In genomic region chr16:21720533-21720932, GRCh38 we compare ENCODE assay signal across 18 cellular contexts. TPM values are rescaled to one million over a fixed set of nuclear protein-coding genes. Genes with fewer than 3 reads are reported as not detected.
DNase-seq lines count a peak whose midpoint lies in the region; ATAC-seq, FAIRE-seq and TF ChIP-seq lines count a peak whose summit lies in the region.
"Had no signal": no experiment of that assay in that cellular context is flagged by ENCODE, and none has a peak within 500 bp of the region (broad histone marks: within the 10 kb centered on the region; RNA-seq: fewer than 3 reads in every experiment).

No MANE protein-coding gene starts in this region.

- H3K4me1 ChIP-seq in HEK293 (ENCODE audit: control insufficient read depth, insufficient read depth, low read length) (no peaks in the 10 kb centered on the region), OCI-LY3 (ENCODE audit: low read length) (peaks cover 47% of the 10 kb centered on the region), GM12878 (ENCODE audit: control insufficient read depth, insufficient read depth, low read length) (peaks cover 3% of the 10 kb centered on the region)
- H3K4me1 ChIP-seq: Caco-2 had no signal

- ATAC-seq in GM12878 = peak; percentile 63
- ATAC-seq: HCT116 had no signal

- no peaks in the 10 kb centered on the region for H4K20me1 ChIP-seq in OCI-LY3 (ENCODE audit: insufficient read depth, low read length)
- no peaks in the 10 kb centered on the region for H4K20me1 ChIP-seq in GM12878 (ENCODE audit: control insufficient read depth, insufficient read depth)

- CTCF ChIA-PET in HEK293 (lab: Yijun Ruan, JAX) = interaction anchor here (1.2 to 4.1 kb wide), 2 partner anchors 12 to 63 kb away, joined by 4 to 16 read pairs; no protein-coding TSS in a partner anchor
- CTCF ChIA-PET in GM12878 (lab: Yijun Ruan, JAX) = interaction anchor here (0.5 to 6.6 kb wide), 8 partner anchors 13 to 519 kb away, joined by 3 to 81 read pairs (median 6); no protein-coding TSS in a partner anchor

- no peak for TF ChIP-seq RAD21 in GM12878 (IDR thresholded peaks at IDR 0.05; ENCODE audit: insufficient read depth, low read depth, low read length)

- 4% methylated on average over 2 of the region's 2 CpGs for WGBS in GM12878 (ENCODE audit: insufficient coverage, insufficient replicate concordance, low lambda C conversion rate, missing lambda C conversion rate)

- H3K9ac ChIP-seq in OCI-LY3 (ENCODE audit: low read length) (peak overlapping the region; percentile 13; the same call in 1 of the 2 replicates), GM12878 (ENCODE audit: control insufficient read depth, insufficient read depth, low read length) (no peak overlapping the region)

- H3K4me3 ChIP-seq in HEK293 (ENCODE audit: low read depth, low read length) = no peak overlapping the region
- no peak overlapping the region for H3K4me3 ChIP-seq in OCI-LY3 (ENCODE audit: low read length)
- H3K4me3 ChIP-seq in GM12878 = no peak overlapping the region

- intact Hi-C loops in GM12878 (cut with micrococcal nuclease; ENCODE audit: unreplicated experiment) = no loop called here

- TF ChIP-seq EP300 in GM12878 (IDR thresholded peaks at IDR 0.05; ENCODE audit: borderline replicate concordance in 1 of 2, control insufficient read depth in 1 of 2, low read depth in 2 of 2, low read length in 2 of 2) = no peak

- H3K27me3 ChIP-seq in OCI-LY3 (ENCODE audit: low read depth, low read length) = no peaks in the 10 kb centered on the region
- H3K27me3 ChIP-seq in GM12878 (replicated peaks in 1 of 2; ENCODE audit: control insufficient read depth in 2 of 2, insufficient read depth in 2 of 2, low read length in 1 of 2) = no peaks in the 10 kb centered on the region

- H3K4me2 ChIP-seq in OCI-LY3 (ENCODE audit: low read length) = peak overlapping the region; percentile 34
- no peak overlapping the region for H3K4me2 ChIP-seq in GM12878 (ENCODE audit: control insufficient read depth, insufficient read depth)

- RAD21 ChIA-PET in GM12878 (lab: Charles Lee; ENCODE audit: unreplicated experiment) = interaction anchor here (1.0 to 2.9 kb wide), 9 partner anchors 11 to 468 kb away, joined by 3 to 12 read pairs (median 4); no protein-coding TSS in a partner anchor

- POLR2A ChIA-PET in HEK293 (lab: Yijun Ruan, JAX) = no interaction called here
- POLR2A ChIA-PET in GM12878 (lab: Charles Lee) = interaction anchor here (0.5 to 1.1 kb wide), 4 partner anchors 11 to 229 kb away, joined by 3 to 4 read pairs (median 4); no protein-coding TSS in a partner anchor

- H2AFZ ChIP-seq in OCI-LY3 (ENCODE audit: low read depth, low read length) (peak overlapping the region; percentile 64; the same call in 1 of the 2 replicates), GM12878 (ENCODE audit: control insufficient read depth, low read depth, low read length) (no peak overlapping the region)

- no peak overlapping the region for H3K27ac ChIP-seq in HEK293 (ENCODE audit: extremely low read depth, low read depth, low read length)
- H3K27ac ChIP-seq in OCI-LY3 (ENCODE audit: low read length) = peak overlapping the region; percentile 59
- no peak overlapping the region for H3K27ac ChIP-seq in GM12878 (ENCODE audit: control insufficient read depth, insufficient read depth)

- no peak for TF ChIP-seq POLR2A in GM12878 (IDR thresholded peaks at IDR 0.05; ENCODE audit: low read depth, low read length)

- TF ChIP-seq CTCF in HEK293 (tag by site-specific recombination; IDR thresholded peaks at IDR 0.05) = no peak
- TF ChIP-seq CTCF in OCI-LY3 (IDR thresholded peaks at IDR 0.05; ENCODE audit: low read depth, low read length) = no peak
- no peak for TF ChIP-seq CTCF in GM12878 (IDR thresholded peaks at IDR 0.05 in 2 of 3, conservative IDR thresholded peaks at IDR 0.05 in 1 of 3; ENCODE audit: control insufficient read depth in 2 of 3, extremely low read depth in 1 of 3, insufficient read depth in 1 of 3, low read depth in 3 of 3, low read length in 3 of 3)

- FAIRE-seq in GM12878 (lab: Jason Lieb, UNC) = no peak
- FAIRE-seq: GM12892 had no signal

- in situ Hi-C loops in GM12878 (cut with MboI) = no loop called here

- H3K36me3 ChIP-seq in HEK293 (ENCODE audit: control insufficient read depth in 2 of 2, insufficient read depth in 1 of 2, low read length in 2 of 2) = no peaks in the 10 kb centered on the region
- H3K36me3 ChIP-seq in OCI-LY3 (replicated peaks; ENCODE audit: low read depth, low read length) = peaks cover 5% of the 10 kb centered on the region
- H3K36me3 ChIP-seq in GM12878 (ENCODE audit: control insufficient read depth in 2 of 2, insufficient read depth in 2 of 2, low read length in 1 of 2) = no peaks in the 10 kb centered on the region

- DNase-seq in GM12878 (ENCODE audit: low read depth, low spot score) = no peak
- no peak for DNase-seq in RKO (ENCODE audit: low spot score)
- no peak for DNase-seq in OCI-M2 (lab: John Stamatoyannopoulos, UW; ENCODE audit: unreplicated experiment)
- no peak for DNase-seq in COLO668 (lab: John Stamatoyannopoulos, UW; ENCODE audit: unreplicated experiment)
- DNase-seq: C1 segment of cervical spinal cord; Caco-2; CD4-positive, alpha-beta memory T cell; DMS153; DND-41; EL; GDM1; GOT3; H7; HFFc6 had no signal

- BruUV-seq in GM12878 (replicated peaks; lab: Mats Ljungman, UMichigan) = no TSS peak

- no peaks in the 10 kb centered on the region for H3K9me3 ChIP-seq in HEK293 (ENCODE audit: control insufficient read depth, insufficient read depth, low read depth, low read length)
- no peaks in the 10 kb centered on the region for H3K9me3 ChIP-seq in OCI-LY3 (ENCODE audit: insufficient read depth, low read length)
- no peaks in the 10 kb centered on the region; the same call in 2 of the 3 replicates for H3K9me3 ChIP-seq in GM12878 (replicated peaks; ENCODE audit: control insufficient read depth, insufficient read depth, low read length)
- H3K9me3 ChIP-seq: Caco-2 had no signal

- SMC1A ChIA-PET in GM12878 (lab: Charles Lee; ENCODE audit: uncharacterized antibody, unreplicated experiment) = interaction anchor here (0.9 to 4.9 kb wide), 10 partner anchors 12 to 357 kb away, joined by 3 to 39 read pairs (median 7); no protein-coding TSS in a partner anchor

- H3K79me2 ChIP-seq in OCI-LY3 (ENCODE audit: low read length) (no peaks in the 10 kb centered on the region), GM12878 (ENCODE audit: control insufficient read depth, insufficient read depth, low read length) (no peaks in the 10 kb centered on the region)

TF ChIP-seq in HEK293, 187 proteins besides CTCF, POLR2A, EP300 and RAD21:
- TF ChIP-seq ZNF549 (tag by site-specific recombination; IDR thresholded peaks at IDR 0.05) (no peak), ZBTB17 (tag by site-specific recombination; IDR thresholded peaks at IDR 0.05) (peak; percentile 73)

TF ChIP-seq in GM12878, 131 proteins besides CTCF, POLR2A, EP300 and RAD21 (continues in another document):
- TF ChIP-seq YY1 (IDR thresholded peaks at IDR 0.05; ENCODE audit: low read depth, low read length) (0 out of 2 replicates have a peak, but pooled peaks have one; percentile 29), JUND (IDR thresholded peaks at IDR 0.05; ENCODE audit: low read depth, low read length) (no peak), ZNF217 (IDR thresholded peaks at IDR 0.05) (no peak), ETV6 (conservative IDR thresholded peaks at IDR 0.05 in 1 of 2, IDR thresholded peaks at IDR 0.05 in 1 of 2; ENCODE audit: borderline replicate concordance in 1 of 2, low read depth in 1 of 2) (no peak)

RNA-seq across cellular contexts. Expression of gene OTOA, which starts 56.8 kb away (rescaled TPM):
- total RNA-seq in GM12878 (2013; cell fraction: nucleolus; rRNA removed) = 3.9 and 4.4 TPM in 2 replicates
- total RNA-seq in GM12878 (2014; rRNA removed) (0.73 and 1.3 TPM in 2 replicates), GM12878 (2014; rRNA removed; fragmentation: Illumina TruSeq; extraction: Trizol) (0.72 and 0.78 TPM in 2 replicates), GM12878 (2021) (0.51 and 0.82 TPM in 2 replicates)
- polyA plus RNA-seq in GM12878 (2011; ENCODE audit: low read depth) = not detected
- polyA plus RNA-seq in GM12878 (2011; rRNA removed) (0.76 and 1.5 TPM in 2 replicates), GM12878 (2014; fragmentation: Illumina TruSeq; extraction: Trizol) (0.63 and 0.71 TPM in 2 replicates), GM12878 (2014; fragmentation: Nextera tagmentation; extraction: Ambion mirVana) (under 1 TPM; 0.42 to 0.60 TPM), GM12878 (2014; rRNA removed) (0.58 and 0.73 TPM in 2 replicates), GM12878 (2016; fragmentation: Nextera tagmentation; extraction: Ambion mirVana) (under 1 TPM; 0.33 to 0.34 TPM)
- polyA plus RNA-seq in GM12878 (2011; cell fraction: cytosol; rRNA removed) = 1.3 TPM in 2 replicates
- polyA plus RNA-seq in GM12878 (2011; cell fraction: nucleus; rRNA removed) = 1.6 and 1.8 TPM in 2 replicates
- 0.09 and 0.13 TPM in 2 replicates for polyA plus RNA-seq in GM12878 (2012)
- polyA minus RNA-seq in GM12878 (2011; rRNA and poly(A)+ RNA removed) = 0.95 and 1.0 TPM in 2 replicates
- polyA minus RNA-seq in GM12878 (2011; cell fraction: cytosol; rRNA and poly(A)+ RNA removed) = 0.40 TPM in 1 of 2 replicates, not detected in the other
- 0.67 and 0.73 TPM in 2 replicates for polyA minus RNA-seq in GM12878 (2011; cell fraction: nucleus; rRNA and poly(A)+ RNA removed)
- total RNA-seq: Caco-2, H7, HFFc6 had no signal
- polyA plus RNA-seq: CD4-positive, alpha-beta memory T cell had no signal

Comparison
In these comparisons a context has a peak if more than half of its experiments do, and no peak if none do; other contexts are left out.
1. Of the 9 proteins assayed by ChIP-seq in both HEK293 and GM12878: peak only in HEK293: none; only in GM12878: YY1; in both: none; in neither: 8.